ENCODE assay signal across 15 cellular contexts in the genomic region with DNA sequence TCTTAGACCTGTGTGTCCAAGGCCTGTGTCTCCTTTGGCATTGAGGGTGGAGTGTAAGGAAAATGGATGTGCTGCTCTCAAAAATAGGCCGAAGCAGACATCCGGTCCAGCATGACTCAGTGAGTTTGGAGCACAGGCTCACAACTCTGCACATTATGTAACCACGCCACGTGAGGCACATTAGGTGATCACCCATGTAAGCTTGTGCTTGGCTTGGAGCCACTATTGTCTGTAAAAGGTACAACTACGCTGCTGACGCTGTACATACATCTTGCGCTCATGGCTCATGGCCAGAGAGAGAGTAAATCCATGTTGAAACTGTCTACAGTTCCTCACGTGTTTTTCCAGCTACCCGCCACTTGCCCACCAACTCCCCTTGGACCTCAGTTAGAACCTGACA.
DNase-seq lines count a peak whose midpoint lies in the region; ATAC-seq and TF ChIP-seq lines count a peak whose summit lies in the region.
"Had no signal": no experiment of that assay in that cellular context is flagged by ENCODE, and none has a peak within 500 bp of the region (broad histone marks: within the 10 kb centered on the region; RNA-seq: fewer than 3 reads in every experiment).

No MANE protein-coding gene starts in this region.

- intact Hi-C loops in MCF 10A (cut with micrococcal nuclease) = no loop called here
- intact Hi-C loops in breast epithelium (cut with DNase I; ENCODE audit: low total_unique reads) = no loop called here

- H3K36me3 ChIP-seq in breast epithelium = no peaks in the 10 kb centered on the region
- H3K36me3 ChIP-seq: BLaER1 treated with 17β-estradiol and CSF1 and Interleukin-3, amounts not matched to agents 10 nM and 100 nM had no signal

- POLR2A ChIA-PET in MCF 10A (lab: Yijun Ruan, JAX) = interaction anchor here (1.0 kb wide), 1 partner anchor 52 kb away, joined by 3 read pairs; no protein-coding TSS in a partner anchor

- no TSS peak for BruUV-seq in MCF 10A (replicated peaks; lab: Mats Ljungman, UMichigan)

- H3K27ac ChIP-seq in breast epithelium (no peak overlapping the region), foreskin keratinocyte (no peak overlapping the region)
- H3K27ac ChIP-seq: 22Rv1; BLaER1 treated with 17β-estradiol and CSF1 and Interleukin-3, amounts not matched to agents 10 nM and 100 nM had no signal

- H3K4me1 Mint-ChIP-seq in MCF 10A (ENCODE audit: insufficient read depth, unreplicated experiment) = peaks cover 17% of the 10 kb centered on the region
- H3K4me1 Mint-ChIP-seq: CD4-positive, CD25-positive, alpha-beta regulatory T cell had no signal

- no peaks in the 10 kb centered on the region for H3K4me1 ChIP-seq in breast epithelium
- no peaks in the 10 kb centered on the region for H3K4me1 ChIP-seq in foreskin keratinocyte
- H3K4me1 ChIP-seq: BLaER1 treated with 17β-estradiol and CSF1 and Interleukin-3, amounts not matched to agents 10 nM and 100 nM had no signal

- TF ChIP-seq POLR2A in breast epithelium (IDR thresholded peaks at IDR 0.05) = no peak

- peak overlapping the region; percentile 69 for H3K27ac Mint-ChIP-seq in MCF 10A (ENCODE audit: low read depth, unreplicated experiment)
- H3K27ac Mint-ChIP-seq: CD4-positive, CD25-positive, alpha-beta regulatory T cell; HFFc6 had no signal

- no peak overlapping the region for H3K4me3 Mint-ChIP-seq in MCF 10A (ENCODE audit: unreplicated experiment)
- H3K4me3 Mint-ChIP-seq: CD4-positive, CD25-positive, alpha-beta regulatory T cell; HFFc6 had no signal

- DNase-seq in MCF 10A (ENCODE audit: unreplicated experiment) (peak; percentile 99), breast epithelium (ENCODE audit: low spot score in 2 of 2) (no peak), foreskin keratinocyte (peak; percentile 13 to 23), pulmonary artery endothelial cell (ENCODE audit: low read depth, low spot score) (peak; percentile 10), NCI-H1105 (lab: John Stamatoyannopoulos, UW) (no peak), A172 (ENCODE audit: low spot score) (no peak)
- DNase-seq: AML-193; CD4-positive, CD25-positive, alpha-beta regulatory T cell; DMS53; GF-D8; HCEC 1CT; HFFc6 had no signal

- no peaks in the 10 kb centered on the region for H3K9me3 Mint-ChIP-seq in MCF 10A (ENCODE audit: unreplicated experiment)

- H3K36me3 Mint-ChIP-seq in MCF 10A (ENCODE audit: insufficient read depth, unreplicated experiment) = peaks cover 30% of the 10 kb centered on the region
- H3K36me3 Mint-ChIP-seq: CD4-positive, CD25-positive, alpha-beta regulatory T cell had no signal

- TF ChIP-seq CTCF in MCF 10A (IDR thresholded peaks at IDR 0.05; ENCODE audit: unreplicated experiment) = no peak
- TF ChIP-seq CTCF in breast epithelium (IDR thresholded peaks at IDR 0.05) = no peak
- no peak for TF ChIP-seq CTCF in foreskin keratinocyte (conservative IDR thresholded peaks at IDR 0.05)

- H3K4me3 ChIP-seq in breast epithelium = no peak overlapping the region
- H3K4me3 ChIP-seq: BLaER1 treated with 17β-estradiol and CSF1 and Interleukin-3, amounts not matched to agents 10 nM and 100 nM had no signal

- H3K27me3 Mint-ChIP-seq in MCF 10A (ENCODE audit: insufficient read depth, unreplicated experiment) = no peaks in the 10 kb centered on the region
- H3K27me3 Mint-ChIP-seq: CD4-positive, CD25-positive, alpha-beta regulatory T cell had no signal

- CTCF ChIA-PET in MCF 10A (lab: Yijun Ruan, JAX) = interaction anchor here (1.0 kb wide), 1 partner anchor 8 kb away, joined by 3 read pairs; no protein-coding TSS in a partner anchor

- no peaks in the 10 kb centered on the region for H3K27me3 ChIP-seq in breast epithelium
- no peaks in the 10 kb centered on the region for H3K27me3 ChIP-seq in foreskin keratinocyte
- H3K27me3 ChIP-seq: BLaER1 treated with 17β-estradiol and CSF1 and Interleukin-3, amounts not matched to agents 10 nM and 100 nM had no signal

- ATAC-seq in foreskin keratinocyte (no peak), HG02642 (IDR thresholded peaks at IDR 0.05; ENCODE audit: poor library complexity, unreplicated experiment) (no peak)

- peaks cover 0 to 20% of the 10 kb centered on the region in 2 donors for H3K9me3 ChIP-seq in breast epithelium

Comparison
In these comparisons a context has a peak if more than half of its experiments do, and no peak if none do; other contexts are left out.
1. DNase-seq: peak in MCF 10A (single experiment), foreskin keratinocyte (2 of 2) and pulmonary artery endothelial cell (single experiment); none in breast epithelium (0 of 2), NCI-H1105 (single experiment) and A172 (single experiment).